1 cellular context compared by ENCODE assay signal in genomic region chr1:85276290-85277026, GRCh38.
TF ChIP-seq lines count a peak whose summit lies in the region.

BCL10 (minus strand) TSS chr1:85276632; CDS start chr1:85276352, 280 bp downstream.

TF ChIP-seq in GM12878, 131 proteins besides CTCF, POLR2A, EP300 and RAD21 (continued from another document and continues in another):
- TF ChIP-seq CEBPZ (IDR thresholded peaks at IDR 0.05; ENCODE audit: low read depth, low read length) (no peak), ZBED1 (IDR thresholded peaks at IDR 0.05; ENCODE audit: borderline replicate concordance) (no peak), ZNF217 (IDR thresholded peaks at IDR 0.05) (no peak), CREM (IDR thresholded peaks at IDR 0.05; ENCODE audit: low read depth) (peak; percentile 97), SUPT20H (IDR thresholded peaks at IDR 0.05; ENCODE audit: borderline replicate concordance, control insufficient read depth, low read depth, low read length) (no peak), YBX1 (IDR thresholded peaks at IDR 0.05) (no peak), TAF1 (IDR thresholded peaks at IDR 0.05; ENCODE audit: borderline replicate concordance, low read depth, low read length) (peak; percentile 53; the same call in 1 of the 2 replicates), USF2 (IDR thresholded peaks at IDR 0.05; ENCODE audit: borderline replicate concordance, low read depth, low read length) (no peak), BCLAF1 (IDR thresholded peaks at IDR 0.05) (no peak), ZBTB11 (CRISPR knock-in tag; IDR thresholded peaks at IDR 0.05) (no peak), STAT3 (IDR thresholded peaks at IDR 0.05; ENCODE audit: low read depth, low read length) (no peak), ATF2 (IDR thresholded peaks at IDR 0.05; ENCODE audit: low read length) (no peak), RUNX3 (IDR thresholded peaks at IDR 0.05; ENCODE audit: low read length) (0 out of 2 replicates have a peak, but pooled peaks have one; percentile 22), MLLT1 (IDR thresholded peaks at IDR 0.05) (peak; percentile 4; the same call in 1 of the 2 replicates), NR2F1 (conservative IDR thresholded peaks at IDR 0.05) (peak; percentile 86), ZNF274 (IDR thresholded peaks at IDR 0.05; ENCODE audit: insufficient read depth, insufficient read length) (no peak), BMI1 (IDR thresholded peaks at IDR 0.05; ENCODE audit: borderline replicate concordance) (peak; percentile 29; the same call in 1 of the 2 replicates), SMAD5 (IDR thresholded peaks at IDR 0.05; ENCODE audit: low read depth) (peak; percentile 63), SMAD1 (IDR thresholded peaks at IDR 0.05; ENCODE audit: low read depth, partially characterized antibody) (peak; percentile 21), JUNB (IDR thresholded peaks at IDR 0.05) (no peak), RBBP5 (conservative IDR thresholded peaks at IDR 0.05) (no peak), E2F8 (IDR thresholded peaks at IDR 0.05; ENCODE audit: low read depth, partially characterized antibody) (no peak), CUX1 (IDR thresholded peaks at IDR 0.05; ENCODE audit: insufficient replicate concordance, low read depth, low read length) (no peak), NFXL1 (IDR thresholded peaks at IDR 0.05; ENCODE audit: borderline replicate concordance) (no peak), NKRF (conservative IDR thresholded peaks at IDR 0.05) (peak; percentile 67), HDAC2 (IDR thresholded peaks at IDR 0.05) (no peak), SPI1 (IDR thresholded peaks at IDR 0.05; ENCODE audit: borderline replicate concordance, insufficient read depth, low read depth, low read length) (no peak; the same call in 1 of the 2 replicates), TCF7 (IDR thresholded peaks at IDR 0.05; ENCODE audit: borderline replicate concordance) (no peak), SIX5 (IDR thresholded peaks at IDR 0.05; ENCODE audit: low read depth, low read length, severe bottlenecking) (no peak), SRF (IDR thresholded peaks at IDR 0.05; ENCODE audit: low read depth in 2 of 2, low read length in 2 of 2) (peak; percentile 100)
